Comparison of ENCODE assay signal across 17 cellular contexts in genomic region chr14:74599946-74600345, GRCh38. TPM values are rescaled to one million over a fixed set of nuclear protein-coding genes. Genes with fewer than 3 reads are reported as not detected.
DNase-seq lines count a peak whose midpoint lies in the region; ATAC-seq and TF ChIP-seq lines count a peak whose summit lies in the region.
"Had no signal": no experiment of that assay in that cellular context is flagged by ENCODE, and none has a peak within 500 bp of the region (broad histone marks: within the 10 kb centered on the region; RNA-seq: fewer than 3 reads in every experiment).

No MANE protein-coding gene starts in this region.

- H3K9me2 ChIP-seq in hepatocyte (replicated peaks; ENCODE audit: insufficient read depth): no peaks in the 10 kb centered on the region

- H3K4me1 ChIP-seq in hepatocyte (ENCODE audit: insufficient read depth) (peaks cover 27% of the 10 kb centered on the region), sigmoid colon (peaks cover 0 to 25% (median 17%) of the 10 kb centered on the region in 4 donors), aorta (ENCODE audit: control insufficient read depth in 1 of 2, insufficient read depth in 2 of 2, low read length in 2 of 2) (no peaks in the 10 kb centered on the region)
- H3K4me1 ChIP-seq: foreskin keratinocyte had no signal

- H3K27me3 ChIP-seq in hepatocyte (no peaks in the 10 kb centered on the region), sigmoid colon (no peaks in the 10 kb centered on the region), aorta (ENCODE audit: control insufficient read depth in 1 of 2, insufficient read depth in 2 of 2, low read length in 1 of 2) (no peaks in the 10 kb centered on the region)
- H3K27me3 ChIP-seq: foreskin keratinocyte had no signal

- 85% methylated on average over 8 of the region's 8 CpGs for WGBS in hepatocyte (ENCODE audit: low lambda C conversion rate, missing lambda C conversion rate)
- 84 to 87% methylated on average over 8 of the region's 8 CpGs for WGBS in sigmoid colon, 2 donors
- 5 to 7% methylated on average over 8 of the region's 8 CpGs for WGBS in aorta, 2 donors

- no peaks in the 10 kb centered on the region for H3K36me3 Mint-ChIP-seq in activated T-cell treated with anti-CD3 and anti-CD28 coated beads, Interleukin-2, amount 50 U/mL, for 24 hours (ENCODE audit: low read depth)

- no peak for TF ChIP-seq CTCF in hepatocyte (IDR thresholded peaks at IDR 0.05; ENCODE audit: poor library complexity)
- no peak for TF ChIP-seq CTCF in sigmoid colon (IDR thresholded peaks at IDR 0.05)

- H3K4me1 Mint-ChIP-seq in activated T-cell treated with anti-CD3 and anti-CD28 coated beads, Interleukin-2, amount 50 U/mL, for 24 hours (ENCODE audit: low read depth): no peaks in the 10 kb centered on the region
- H3K4me1 Mint-ChIP-seq: CD4-positive, CD25-positive, alpha-beta regulatory T cell had no signal

- no peak overlapping the region for H2AFZ ChIP-seq in hepatocyte

- H3K9me3 ChIP-seq in hepatocyte (ENCODE audit: low read depth): no peaks in the 10 kb centered on the region
- no peaks in the 10 kb centered on the region for H3K9me3 ChIP-seq in sigmoid colon
- no peaks in the 10 kb centered on the region for H3K9me3 ChIP-seq in aorta (ENCODE audit: control insufficient read depth, low read length)

- no peak overlapping the region for H3K4me3 Mint-ChIP-seq in activated T-cell treated with anti-CD3 and anti-CD28 coated beads, Interleukin-2, amount 50 U/mL, for 24 hours
- H3K4me3 Mint-ChIP-seq: activated T-cell treated with anti-CD3 and anti-CD28 coated beads, Interleukin-2, amount 50 U/mL, for 72 hours; CD4-positive, CD25-positive, alpha-beta regulatory T cell had no signal

- intact Hi-C loops in Right ventricle myocardium superior (cut with DNase I) (loop anchor here (10.0 kb wide), 1 partner anchor 95 kb away; no protein-coding TSS in a partner anchor), cardiac septum (cut with DNase I) (no loop called here), sigmoid colon (cut with DNase I) (no loop called here), aorta (cut with DNase I) (loop anchor here in 1 of 2 donors (5.0 kb wide), 1 partner anchor 48 kb away; no protein-coding TSS in a partner anchor)

- TF ChIP-seq EP300 in sigmoid colon (IDR thresholded peaks at IDR 0.05): no peak

- no peaks in the 10 kb centered on the region for H3K27me3 Mint-ChIP-seq in activated T-cell treated with anti-CD3 and anti-CD28 coated beads, Interleukin-2, amount 50 U/mL, for 24 hours
- H3K27me3 Mint-ChIP-seq: CD4-positive, CD25-positive, alpha-beta regulatory T cell had no signal

- no peak overlapping the region for H3K4me2 ChIP-seq in hepatocyte

- no peaks in the 10 kb centered on the region for H3K36me3 ChIP-seq in hepatocyte (replicated peaks; ENCODE audit: insufficient read depth, low read depth)
- H3K36me3 ChIP-seq in sigmoid colon: no peaks in the 10 kb centered on the region
- H3K36me3 ChIP-seq in aorta (ENCODE audit: control insufficient read depth in 1 of 2, insufficient read depth in 2 of 2, low read length in 1 of 2): peaks cover 0 to 1% of the 10 kb centered on the region in 2 donors

- no peaks in the 10 kb centered on the region for H4K20me1 ChIP-seq in hepatocyte (ENCODE audit: insufficient read depth, poor library complexity, severe bottlenecking)

- H3K9me3 Mint-ChIP-seq in activated T-cell treated with anti-CD3 and anti-CD28 coated beads, Interleukin-2, amount 50 U/mL, for 24 hours: no peaks in the 10 kb centered on the region
- H3K9me3 Mint-ChIP-seq: activated T-cell treated with anti-CD3 and anti-CD28 coated beads, Interleukin-2, amount 50 U/mL, for 72 hours had no signal

- H3K4me3 ChIP-seq in hepatocyte: no peak overlapping the region
- no peak overlapping the region for H3K4me3 ChIP-seq in sigmoid colon
- no peak overlapping the region for H3K4me3 ChIP-seq in aorta (ENCODE audit: low read length in 2 of 2)

- TF ChIP-seq POLR2A in sigmoid colon (IDR thresholded peaks at IDR 0.05): no peak

- DNase-seq in Right ventricle myocardium superior (peak; percentile 46), cardiac septum (ENCODE audit: low spot score) (no peak), hepatocyte (ENCODE audit: low spot score) (no peak), sigmoid colon (no peak), aorta (no peak), hippocampal formation (lab: John Stamatoyannopoulos, UW) (no peak)
- no peak for DNase-seq in activated T-cell treated with anti-CD3 and anti-CD28 coated beads, Interleukin-2, amount 50 U/mL, for 24 hours
- DNase-seq: activated T-cell treated with anti-CD3 and anti-CD28 coated beads, Interleukin-2, amount 50 U/mL, for 72 hours; CD4-positive, CD25-positive, alpha-beta regulatory T cell; DND-41; foreskin keratinocyte; NCI-H187 treated with DMSO at 0.1 percent for 48 hours; NCI-H524; OCI-M1; stimulated activated naive CD4-positive, alpha-beta T cell had no signal

- H3K27ac ChIP-seq in hepatocyte (peak overlapping the region; percentile 65), sigmoid colon (peak overlapping the region in 3 of 4 donors; percentile 50 to 60 (median 56)), aorta (ENCODE audit: low read depth in 1 of 2, low read length in 2 of 2) (peak overlapping the region; percentile 13 to 47)
- H3K27ac ChIP-seq: foreskin keratinocyte had no signal

- H3K79me2 ChIP-seq in hepatocyte: no peaks in the 10 kb centered on the region

- H3K27ac Mint-ChIP-seq in activated T-cell treated with anti-CD3 and anti-CD28 coated beads, Interleukin-2, amount 50 U/mL, for 24 hours: no peak overlapping the region
- H3K27ac Mint-ChIP-seq: activated T-cell treated with anti-CD3 and anti-CD28 coated beads, Interleukin-2, amount 50 U/mL, for 72 hours had no signal

- no peak for ATAC-seq in Right ventricle myocardium superior (ENCODE audit: poor library complexity)
- peak; percentile 1 for ATAC-seq in aorta (ENCODE audit: low FRiP score)
- no peak for ATAC-seq in GM21717 (IDR thresholded peaks at IDR 0.05; ENCODE audit: unreplicated experiment)
- ATAC-seq: activated T-cell treated with anti-CD3 and anti-CD28 coated beads, Interleukin-2, amount 50 U/mL, for 72 hours; foreskin keratinocyte; SK-N-SH treated with all-trans-retinoic acid at 6 μM for 48 hours had no signal

RNA-seq across cellular contexts. Expression of gene LTBP2, which starts 12.1 kb away (rescaled TPM):
- total RNA-seq in Right ventricle myocardium superior: 11.9 TPM
- total RNA-seq in cardiac septum: 93.7 TPM
- total RNA-seq in hepatocyte: 3.0 and 8.6 TPM in 2 replicates
- 6.7 and 7.6 TPM in 2 replicates for polyA plus RNA-seq in hepatocyte
- 10 to 100 TPM; 12.1 to 71.2 (median 15.3) TPM for total RNA-seq in sigmoid colon
- polyA plus RNA-seq in sigmoid colon: 1 to 10 TPM in 2 of 3 donors, under 1 TPM in 1; 0.46 to 7.1 (median 1.2) TPM
- 100 to 1,000 TPM; 209 to 363 TPM for total RNA-seq in aorta
- 100 to 1,000 TPM in 1 of 2 donors, 10 to 100 TPM in 1; 40.4 to 247 TPM for polyA plus RNA-seq in aorta
